ENCODE assay signal across 27 cellular contexts in genomic region chr12:11633968-11634367, GRCh38. TPM values are rescaled to one million over a fixed set of nuclear protein-coding genes. Genes with fewer than 3 reads are reported as not detected.
A peak's percentile ranks its signal among the peaks of the same experiment; 100 is the strongest.
DNase-seq lines count a peak whose midpoint lies in the region; ATAC-seq, FAIRE-seq and TF ChIP-seq lines count a peak whose summit lies in the region.
"Had no signal": no experiment of that assay in that cellular context is flagged by ENCODE, and none has a peak within 500 bp of the region (broad histone marks: within the 10 kb centered on the region; RNA-seq: fewer than 3 reads in every experiment).

No MANE protein-coding gene starts in this region.

- no peaks in the 10 kb centered on the region for H3K79me2 ChIP-seq in astrocyte (ENCODE audit: insufficient read depth, low read length)

- H3K27ac ChIP-seq in astrocyte (ENCODE audit: low read depth, low read length) = no peak overlapping the region
- no peak overlapping the region for H3K27ac ChIP-seq in gastrocnemius medialis
- H3K27ac ChIP-seq: brain microvascular endothelial cell, esophagus squamous epithelium, prostate gland, RWPE1, tibial nerve had no signal

- H3K4me3 ChIP-seq in astrocyte (ENCODE audit: insufficient read depth, low read depth, low read length) (no peak overlapping the region), gastrocnemius medialis (no peak overlapping the region)
- H3K4me3 ChIP-seq: esophagus squamous epithelium, lung, prostate gland, tibial nerve had no signal

- peak; percentile 59 for FAIRE-seq in astrocyte (lab: Jason Lieb, UNC)
- FAIRE-seq: colon, HTR-8/SVneo, kidney had no signal

- H4K20me1 ChIP-seq in astrocyte (ENCODE audit: insufficient read depth, low read length) = no peaks in the 10 kb centered on the region

- in situ Hi-C loops in Caki2 (cut with HindIII; ENCODE audit: low pct_unique_long_range_greater_than_20kb, low sequenced_read_pairs) = no loop called here
- in situ Hi-C loops in gastrocnemius medialis (cut with MboI; ENCODE audit: low sequenced_read_pairs in 4 of 4) = no loop called here

- intact Hi-C loops in gastrocnemius medialis (cut with DNase I; ENCODE audit: low total_unique reads) = no loop called here

- H3K4me2 ChIP-seq in astrocyte (ENCODE audit: low read length) = peak overlapping the region; percentile 10

- no peak overlapping the region for H3K4me3 Mint-ChIP-seq in astrocyte (ENCODE audit: unreplicated experiment)
- no peak overlapping the region for H3K4me3 Mint-ChIP-seq in activated T-cell treated with anti-CD3 and anti-CD28 coated beads, Interleukin-2, amount 50 U/mL, for 4 hours
- H3K4me3 Mint-ChIP-seq: activated B cell treated with CpG ODN at 0.5 μM for 24 hours; activated CD4-positive, alpha-beta memory T cell treated with anti-CD3 and anti-CD28 coated beads for 36 hours; CD4-positive, CD25-positive, alpha-beta regulatory T cell; effector memory CD8-positive, alpha-beta T cell had no signal

- H3K27me3 ChIP-seq in astrocyte (ENCODE audit: insufficient read depth, low read length) (no peaks in the 10 kb centered on the region), gastrocnemius medialis (no peaks in the 10 kb centered on the region)
- H3K27me3 ChIP-seq: brain microvascular endothelial cell, esophagus squamous epithelium, tibial nerve had no signal

- no peak for ATAC-seq in gastrocnemius medialis
- no peak for ATAC-seq in GM18519 (IDR thresholded peaks at IDR 0.05; ENCODE audit: low FRiP score, unreplicated experiment)
- no peak for ATAC-seq in activated T-cell treated with anti-CD3 and anti-CD28 coated beads, Interleukin-2, amount 50 U/mL, for 4 hours
- ATAC-seq: effector memory CD8-positive, alpha-beta T cell had no signal

- H3K4me1 ChIP-seq in astrocyte (ENCODE audit: insufficient read depth, low read length) (peaks cover 4% of the 10 kb centered on the region), gastrocnemius medialis (no peaks in the 10 kb centered on the region)
- H3K4me1 ChIP-seq: esophagus squamous epithelium, prostate gland, tibial nerve had no signal

- no peaks in the 10 kb centered on the region for H3K36me3 Mint-ChIP-seq in astrocyte (ENCODE audit: low read depth, unreplicated experiment)
- no peaks in the 10 kb centered on the region for H3K36me3 Mint-ChIP-seq in activated T-cell treated with anti-CD3 and anti-CD28 coated beads, Interleukin-2, amount 50 U/mL, for 4 hours (ENCODE audit: insufficient read depth)
- H3K36me3 Mint-ChIP-seq: activated CD4-positive, alpha-beta memory T cell treated with anti-CD3 and anti-CD28 coated beads for 36 hours; CD4-positive, CD25-positive, alpha-beta regulatory T cell had no signal

- peaks cover 11% of the 10 kb centered on the region for H3K9me3 Mint-ChIP-seq in astrocyte (ENCODE audit: unreplicated experiment)
- H3K9me3 Mint-ChIP-seq in activated T-cell treated with anti-CD3 and anti-CD28 coated beads, Interleukin-2, amount 50 U/mL, for 4 hours = peaks cover 6% of the 10 kb centered on the region
- H3K9me3 Mint-ChIP-seq: effector memory CD8-positive, alpha-beta T cell had no signal

- peaks cover 16% of the 10 kb centered on the region for H3K4me1 Mint-ChIP-seq in astrocyte (ENCODE audit: low read depth, unreplicated experiment)
- H3K4me1 Mint-ChIP-seq in activated T-cell treated with anti-CD3 and anti-CD28 coated beads, Interleukin-2, amount 50 U/mL, for 4 hours (ENCODE audit: low read depth) = no peaks in the 10 kb centered on the region
- H3K4me1 Mint-ChIP-seq: CD4-positive, CD25-positive, alpha-beta regulatory T cell had no signal

- no peak overlapping the region for H2AFZ ChIP-seq in astrocyte (ENCODE audit: low read depth, low read length)

- H3K27me3 Mint-ChIP-seq in astrocyte (ENCODE audit: low read depth, unreplicated experiment) = no peaks in the 10 kb centered on the region
- no peaks in the 10 kb centered on the region for H3K27me3 Mint-ChIP-seq in activated T-cell treated with anti-CD3 and anti-CD28 coated beads, Interleukin-2, amount 50 U/mL, for 4 hours (ENCODE audit: low read depth)
- H3K27me3 Mint-ChIP-seq: activated B cell treated with CpG ODN at 0.5 μM for 24 hours; activated CD4-positive, alpha-beta memory T cell treated with anti-CD3 and anti-CD28 coated beads for 36 hours had no signal

- TF ChIP-seq CTCF in astrocyte (IDR thresholded peaks at IDR 0.05; ENCODE audit: insufficient read depth, low read depth, low read length) (no peak), gastrocnemius medialis (IDR thresholded peaks at IDR 0.05 in 4 of 5, conservative IDR thresholded peaks at IDR 0.05 in 1 of 5) (no peak)

- H3K9me3 ChIP-seq in astrocyte (ENCODE audit: insufficient read depth, low read depth, low read length) (peaks cover 6% of the 10 kb centered on the region), gastrocnemius medialis (no peaks in the 10 kb centered on the region)
- H3K9me3 ChIP-seq: esophagus squamous epithelium, prostate gland had no signal

- H3K27ac Mint-ChIP-seq in astrocyte (ENCODE audit: unreplicated experiment) = peak overlapping the region; percentile 36
- H3K27ac Mint-ChIP-seq: activated B cell treated with CpG ODN at 0.5 μM for 24 hours; activated CD4-positive, alpha-beta memory T cell treated with anti-CD3 and anti-CD28 coated beads for 36 hours; CD4-positive, CD25-positive, alpha-beta regulatory T cell; effector memory CD8-positive, alpha-beta T cell had no signal

- H3K36me3 ChIP-seq in astrocyte (ENCODE audit: insufficient read depth, low read length) (no peaks in the 10 kb centered on the region), gastrocnemius medialis (no peaks in the 10 kb centered on the region)
- H3K36me3 ChIP-seq: brain microvascular endothelial cell, esophagus squamous epithelium, prostate gland, tibial nerve had no signal

- DNase-seq in Caki2 (ENCODE audit: low read depth) (peak; percentile 98), HT1080 (ENCODE audit: low read depth) (peak; percentile 87), astrocyte (ENCODE audit: low read depth) (peak; percentile 92), kidney tubule cell (ENCODE audit: low spot score) (peak; percentile 84), gastrocnemius medialis (no peak), inferior parietal cortex (ENCODE audit: extremely low spot score) (no peak)
- DNase-seq in activated T-cell treated with anti-CD3 and anti-CD28 coated beads, Interleukin-2, amount 50 U/mL, for 4 hours = no peak
- DNase-seq: activated B cell treated with CpG ODN at 0.5 μM for 24 hours; activated CD4-positive, alpha-beta memory T cell treated with anti-CD3 and anti-CD28 coated beads for 36 hours; activated CD8-positive, alpha-beta memory T cell treated with anti-CD3 and anti-CD28 coated beads, Interleukin-2, amount 50 U/mL, for 48 hours; activated effector memory CD4-positive, alpha-beta T cell treated with anti-CD3 and anti-CD28 coated beads, Interleukin-2, amount 50 U/mL, for 16 hours; brain microvascular endothelial cell; CD4-positive, CD25-positive, alpha-beta regulatory T cell; DMS 273 treated with DMSO at 0.1 percent for 48 hours; effector memory CD8-positive, alpha-beta T cell; esophagus squamous epithelium; KG1; kidney; NCI-H1694 treated with DMSO at 0.1 percent for 48 hours; NCI-H526 treated with DMSO at 0.1 percent for 48 hours had no signal

- TF ChIP-seq POLR2A in gastrocnemius medialis (IDR thresholded peaks at IDR 0.05) = no peak

- no peak overlapping the region for H3K9ac ChIP-seq in astrocyte (ENCODE audit: low read length)

RNA-seq across cellular contexts. Expression of gene ETV6, which starts 15.5 kb away (rescaled TPM):
- 9.1 and 14.7 TPM in 2 replicates for total RNA-seq in Caki2 (2014; rRNA removed; shearing (Covaris generic); ENCODE audit: low replicate concordance)
- total RNA-seq in HT1080 (2014; rRNA removed; shearing (Covaris generic)) = 7.6 and 12.4 TPM in 2 replicates
- 13.4 and 17.9 TPM in 2 replicates for polyA plus RNA-seq in HT1080 (2015; cell fraction: cytosol; rRNA removed)
- polyA plus RNA-seq in HT1080 (2015; cell fraction: nucleus; rRNA removed) = 20.1 and 22.0 TPM in 2 replicates
- total RNA-seq in astrocyte (41.2 and 44.6 TPM in 2 replicates), gastrocnemius medialis (1 to 10 TPM; 2.8 to 5.9 (median 3.3) TPM)
- total RNA-seq in activated T-cell treated with anti-CD3 and anti-CD28 coated beads, Interleukin-2, amount 50 U/mL, for 4 hours = 10 to 100 TPM; 46.7 to 58.0 (median 57.5) TPM

Comparison
In these comparisons a context has a peak if more than half of its experiments do, and no peak if none do; other contexts are left out.
1. DNase-seq: peak in Caki2 (single experiment), HT1080 (single experiment), astrocyte (single experiment) and kidney tubule cell (single experiment); none in gastrocnemius medialis (0 of 2), activated T-cell treated with anti-CD3 and anti-CD28 coated beads, Interleukin-2, amount 50 U/mL, for 4 hours (single experiment) and inferior parietal cortex (single experiment).